ENCODE assay signal across 13 cellular contexts in genomic region chr1:29828526-29829447, GRCh38.
"Had no signal": no experiment of that assay in that cellular context is flagged by ENCODE, and none has a peak within 500 bp of the region (broad histone marks: within the 10 kb centered on the region; RNA-seq: fewer than 3 reads in every experiment).

No MANE protein-coding gene starts in this region.

- H3K27ac Mint-ChIP-seq: activated B cell treated with CpG ODN at 0.5 μM for 24 hours; activated naive CD4-positive, alpha-beta T cell treated with anti-CD3 and anti-CD28 coated beads, Interleukin-2, amount 50 U/mL, for 24 hours; activated T-helper 2 cell treated with anti-CD3 and anti-CD28 coated beads, Interferon-gamma antibody, Interleukin-2, Interleukin-4, amounts not matched to agents 10 μg/mL and 5 μg/mL and 100 μg/mL, durations not matched to agents 14 hours and 24 hours and 36 hours; natural killer cell; T-helper 2 cell treated with Interferon-gamma antibody and Interleukin-4, amounts not matched to agents 5 μg/mL and 100 μg/mL, for 36 hours had no signal

- H3K4me1 Mint-ChIP-seq: activated B cell treated with CpG ODN at 0.5 μM for 24 hours; activated naive CD4-positive, alpha-beta T cell treated with anti-CD3 and anti-CD28 coated beads, Interleukin-2, amount 50 U/mL, for 24 hours; natural killer cell had no signal

- DNase-seq: activated B cell treated with CpG ODN at 0.5 μM for 24 hours; activated CD4-positive, alpha-beta T cell treated with anti-CD3 and anti-CD28 coated beads for 48 hours; adrenal gland; kidney; mesenchymal stem cell; natural killer cell; nucleus accumbens; sigmoid colon; stimulated activated CD4-positive, alpha-beta T cell treated with anti-CD3 and anti-CD28 coated beads, Interleukin-1b, Interleukin-23, amount 100 ng/mL, for 48 hours; upper lobe of right lung had no signal

- H3K4me3 Mint-ChIP-seq: activated B cell treated with CpG ODN at 0.5 μM for 24 hours; activated naive CD4-positive, alpha-beta T cell treated with anti-CD3 and anti-CD28 coated beads, Interleukin-2, amount 50 U/mL, for 24 hours; natural killer cell; T-helper 2 cell treated with Interferon-gamma antibody and Interleukin-4, amounts not matched to agents 5 μg/mL and 100 μg/mL, for 36 hours had no signal

- H3K9me3 Mint-ChIP-seq: activated B cell treated with CpG ODN at 0.5 μM for 24 hours; activated naive CD4-positive, alpha-beta T cell treated with anti-CD3 and anti-CD28 coated beads, Interleukin-2, amount 50 U/mL, for 24 hours; activated T-helper 2 cell treated with anti-CD3 and anti-CD28 coated beads, Interferon-gamma antibody, Interleukin-2, Interleukin-4, amounts not matched to agents 10 μg/mL and 5 μg/mL and 100 μg/mL, durations not matched to agents 14 hours and 24 hours and 36 hours; natural killer cell; T-helper 2 cell treated with Interferon-gamma antibody and Interleukin-4, amounts not matched to agents 5 μg/mL and 100 μg/mL, for 36 hours had no signal

- H3K36me3 Mint-ChIP-seq: activated naive CD4-positive, alpha-beta T cell treated with anti-CD3 and anti-CD28 coated beads, Interleukin-2, amount 50 U/mL, for 24 hours; natural killer cell had no signal
